Comparison of ENCODE assay signal across 9 cellular contexts in the genomic region with DNA sequence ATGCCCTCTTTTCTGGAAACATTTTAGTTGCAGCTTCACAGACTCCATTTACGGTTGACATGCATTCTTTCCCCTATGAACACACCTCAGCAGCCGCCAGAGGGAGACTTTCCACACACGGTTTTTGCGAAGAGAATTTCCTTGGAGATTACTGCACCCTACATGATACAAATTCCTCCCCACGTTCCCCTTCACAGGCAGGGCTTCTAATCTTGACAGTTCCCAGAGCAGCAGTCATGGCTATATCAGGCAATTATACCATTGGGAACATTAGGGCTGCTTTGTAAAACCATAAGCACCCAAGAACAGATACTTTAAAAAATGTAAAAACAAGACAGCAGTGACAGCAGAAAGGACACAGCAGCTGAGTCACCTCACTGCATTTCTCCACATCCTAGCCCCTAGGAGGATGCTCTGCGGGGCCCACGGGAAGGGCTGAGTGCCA.
A peak's percentile ranks its signal among the peaks of the same experiment; 100 is the strongest.
DNase-seq lines count a peak whose midpoint lies in the region; ATAC-seq and TF ChIP-seq lines count a peak whose summit lies in the region.
"Had no signal": no experiment of that assay in that cellular context is flagged by ENCODE, and none has a peak within 500 bp of the region (broad histone marks: within the 10 kb centered on the region; RNA-seq: fewer than 3 reads in every experiment).

No MANE protein-coding gene starts in this region.

- intact Hi-C loops in OCI-LY7 (cut with micrococcal nuclease; ENCODE audit: unreplicated experiment): loop anchor here (2.0 to 5.0 kb wide), 3 partner anchors 164 to 364 kb away; no protein-coding TSS in a partner anchor

- no peak overlapping the region for H3K27ac ChIP-seq in OCI-LY7 (ENCODE audit: low read depth, low read length, poor library complexity, severe bottlenecking)
- H3K27ac ChIP-seq in CD8-positive, alpha-beta memory T cell (ENCODE audit: low read depth, low read length): no peak overlapping the region

- POLR2A ChIA-PET in OCI-LY7 (lab: Charles Lee): interaction anchor here (1.3 kb wide), 1 partner anchor 12 kb away, joined by 4 read pairs; no protein-coding TSS in a partner anchor
- POLR2A ChIA-PET in CD8-positive, alpha-beta memory T cell (lab: Charles Lee): no interaction called here

- H3K4me2 ChIP-seq in OCI-LY7 (ENCODE audit: low read length): peak overlapping the region; percentile 13; the same call in 1 of the 2 replicates

- H3K27me3 Mint-ChIP-seq in CD8-positive, alpha-beta memory T cell: peaks cover 32 to 64% of the 10 kb centered on the region in 2 donors

- peak; percentile 91 for ATAC-seq in left lobe of liver
- ATAC-seq in HG02588 (IDR thresholded peaks at IDR 0.05; ENCODE audit: unreplicated experiment): no peak

- peak; percentile 79 for TF ChIP-seq CTCF in OCI-LY7 (conservative IDR thresholded peaks at IDR 0.05; ENCODE audit: low read length)

- H3K4me1 Mint-ChIP-seq in CD8-positive, alpha-beta memory T cell: peaks cover 0 to 3% (median 0%) of the 10 kb centered on the region in 3 donors

- DNase-seq in CD1c-positive myeloid dendritic cell (ENCODE audit: extremely low spot score) (peak; percentile 58), H4 (ENCODE audit: low spot score) (peak; percentile 61), OCI-LY7 (ENCODE audit: low spot score) (peak; percentile 65), cerebellum (ENCODE audit: low spot score) (peak; percentile 75), left lobe of liver (ENCODE audit: low spot score) (no peak), superior temporal gyrus (ENCODE audit: extremely low spot score) (peak; percentile 88)
- DNase-seq in CD8-positive, alpha-beta memory T cell: no peak

- no peaks in the 10 kb centered on the region for H3K36me3 ChIP-seq in OCI-LY7 (ENCODE audit: insufficient read depth, low read length)
- H3K36me3 ChIP-seq in CD8-positive, alpha-beta memory T cell (ENCODE audit: insufficient read depth, low read length): no peaks in the 10 kb centered on the region

- H3K27me3 ChIP-seq in CD8-positive, alpha-beta memory T cell (ENCODE audit: insufficient read depth, low read length, poor library complexity, severe bottlenecking): peaks cover 12% of the 10 kb centered on the region

- H3K4me3 ChIP-seq in OCI-LY7 (ENCODE audit: low read depth, low read length, poor library complexity, severe bottlenecking): no peak overlapping the region
- H3K4me3 ChIP-seq in CD8-positive, alpha-beta memory T cell (ENCODE audit: low read length): no peak overlapping the region

- H3K27ac Mint-ChIP-seq in CD8-positive, alpha-beta memory T cell: no peak overlapping the region
- H3K27ac Mint-ChIP-seq: T-helper 1 cell treated with Interleukin-12 subunit alpha and Interleukin-12 subunit beta and Interleukin-4 antibody, amounts not matched to agents 30 μg/mL and 1 μg/mL, for 36 hours had no signal

- no TSS peak for BruUV-seq in OCI-LY7 (replicated peaks; lab: Mats Ljungman, UMichigan)

- H3K9me2 ChIP-seq in OCI-LY7 (ENCODE audit: insufficient read depth, low read length): no peaks in the 10 kb centered on the region

- H3K36me3 Mint-ChIP-seq in CD8-positive, alpha-beta memory T cell: no peaks in the 10 kb centered on the region

- CTCF ChIA-PET in OCI-LY7 (lab: Charles Lee; ENCODE audit: unreplicated experiment): interaction anchor here (1.0 kb wide), 1 partner anchor 68 kb away, joined by 5 read pairs; no protein-coding TSS in a partner anchor
- CTCF ChIA-PET in CD8-positive, alpha-beta memory T cell (lab: Charles Lee): no interaction called here

- H3K9me3 Mint-ChIP-seq in CD8-positive, alpha-beta memory T cell: no peaks in the 10 kb centered on the region
- H3K9me3 Mint-ChIP-seq: T-helper 1 cell treated with Interleukin-12 subunit alpha and Interleukin-12 subunit beta and Interleukin-4 antibody, amounts not matched to agents 30 μg/mL and 1 μg/mL, for 36 hours had no signal

- peak overlapping the region; percentile 68 for H2AFZ ChIP-seq in OCI-LY7 (ENCODE audit: low read length)

- H3K4me3 Mint-ChIP-seq in CD8-positive, alpha-beta memory T cell: no peak overlapping the region
- H3K4me3 Mint-ChIP-seq: T-helper 1 cell treated with Interleukin-12 subunit alpha and Interleukin-12 subunit beta and Interleukin-4 antibody, amounts not matched to agents 30 μg/mL and 1 μg/mL, for 36 hours had no signal

- H3K4me1 ChIP-seq in OCI-LY7 (ENCODE audit: insufficient read depth, low read length, poor library complexity, severe bottlenecking): peaks cover 5% of the 10 kb centered on the region
- no peaks in the 10 kb centered on the region for H3K4me1 ChIP-seq in CD8-positive, alpha-beta memory T cell (ENCODE audit: insufficient read depth, low read length)

- H3K79me2 ChIP-seq in OCI-LY7 (ENCODE audit: insufficient read depth, low read depth, low read length): no peaks in the 10 kb centered on the region

- no peaks in the 10 kb centered on the region for H3K9me3 ChIP-seq in OCI-LY7 (ENCODE audit: low read length)
- no peaks in the 10 kb centered on the region for H3K9me3 ChIP-seq in CD8-positive, alpha-beta memory T cell (ENCODE audit: low read length)

- no peaks in the 10 kb centered on the region for H4K20me1 ChIP-seq in OCI-LY7 (ENCODE audit: insufficient read depth, low read length)

Comparison
In these comparisons a context has a peak if more than half of its experiments do, and no peak if none do; other contexts are left out.
1. DNase-seq: peak in CD1c-positive myeloid dendritic cell (single experiment), H4 (single experiment), OCI-LY7 (single experiment), cerebellum (single experiment) and superior temporal gyrus (single experiment); none in left lobe of liver (single experiment) and CD8-positive, alpha-beta memory T cell (0 of 5).